ENCODE assay signal across 7 cellular contexts in genomic region chrX:109774706-109775105, GRCh38. TPM values are rescaled to one million over a fixed set of nuclear protein-coding genes. Genes with fewer than 3 reads are reported as not detected.
A peak's percentile ranks its signal among the peaks of the same experiment; 100 is the strongest.
DNase-seq lines count a peak whose midpoint lies in the region; ATAC-seq and TF ChIP-seq lines count a peak whose summit lies in the region.

No MANE protein-coding gene starts in this region.

- peak overlapping the region; percentile 22 for H3K27ac ChIP-seq in RWPE2 (ENCODE audit: poor library complexity, severe bottlenecking)

- H3K9me3 ChIP-seq in RWPE2 (ENCODE audit: severe bottlenecking): no peaks in the 10 kb centered on the region

- H3K36me3 ChIP-seq in RWPE2 (ENCODE audit: low read depth): no peaks in the 10 kb centered on the region

- TF ChIP-seq CTCF in RWPE2 (IDR thresholded peaks at IDR 0.05; ENCODE audit: poor library complexity, severe bottlenecking): no peak

- H3K4me1 ChIP-seq in RWPE2 (ENCODE audit: insufficient read depth, poor library complexity, severe bottlenecking): peaks cover 10% of the 10 kb centered on the region

- no peak overlapping the region for H3K4me3 ChIP-seq in RWPE2 (ENCODE audit: severe bottlenecking)

- H3K27me3 ChIP-seq in RWPE2 (ENCODE audit: insufficient read depth, poor library complexity, severe bottlenecking): no peaks in the 10 kb centered on the region

- DNase-seq in RWPE2 (ENCODE audit: low spot score) (no peak), renal cortical epithelial cell (ENCODE audit: low read depth) (peak; percentile 86), RPMI8226 (no peak), NCI-H1417 treated with DMSO at 0.1 percent for 48 hours (lab: John Stamatoyannopoulos, UW) (no peak), COLO668 (lab: John Stamatoyannopoulos, UW; ENCODE audit: unreplicated experiment) (no peak)

- ATAC-seq in GM19023 (IDR thresholded peaks at IDR 0.05; ENCODE audit: unreplicated experiment): peak; percentile 97
- ATAC-seq in HG02870 (IDR thresholded peaks at IDR 0.05; ENCODE audit: unreplicated experiment): peak; percentile 99
- peak; percentile 89 for ATAC-seq in RWPE2 (ENCODE audit: low read depth)

RNA-seq across cellular contexts. Expression of gene ACSL4, which starts 41.6 kb away (rescaled TPM):
- 215 and 236 TPM in 2 replicates for total RNA-seq in renal cortical epithelial cell
